In the genomic region with DNA sequence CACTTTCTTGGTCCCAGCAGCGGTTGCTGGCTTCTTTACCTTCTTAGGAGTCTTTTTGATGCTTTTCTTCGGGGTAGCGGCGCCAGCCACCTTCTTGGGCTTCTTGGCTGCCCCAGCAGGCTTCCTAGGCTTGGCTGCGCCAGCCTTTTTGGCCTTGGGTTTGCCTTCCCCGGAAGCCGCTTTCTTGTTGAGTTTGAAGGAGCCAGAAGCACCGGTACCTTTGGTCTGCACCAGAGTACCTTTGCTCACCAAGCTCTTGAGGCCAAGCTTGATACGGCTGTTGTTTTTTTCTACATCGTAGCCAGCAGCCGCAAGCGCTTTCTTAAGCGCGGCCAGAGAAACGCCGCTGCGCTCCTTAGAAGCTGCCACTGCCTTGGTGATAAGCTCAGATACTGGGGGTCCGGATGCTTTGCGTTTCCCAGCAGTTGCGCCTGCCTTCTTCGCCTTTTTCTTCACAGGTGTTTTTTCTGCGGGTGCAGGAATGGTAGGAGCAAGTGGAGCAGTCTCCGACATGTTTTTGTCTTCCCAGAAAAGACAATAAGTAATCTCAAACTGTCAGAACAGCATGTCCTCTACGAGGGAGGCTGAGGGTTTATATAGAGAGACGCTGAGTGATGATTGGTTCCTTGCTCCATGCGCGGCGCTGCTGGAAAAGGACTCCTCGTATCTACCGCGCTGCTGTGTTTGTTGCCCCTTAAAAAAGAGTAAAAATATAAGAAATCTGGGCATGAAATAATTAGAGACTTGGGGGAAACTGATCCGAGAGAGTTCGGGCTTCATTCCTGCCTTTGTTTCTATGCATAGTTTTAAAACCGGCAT, we compare ENCODE assay signal across 8 cellular contexts.
A peak's percentile ranks its signal among the peaks of the same experiment; 100 is the strongest.
DNase-seq lines count a peak whose midpoint lies in the region; TF ChIP-seq lines count a peak whose summit lies in the region.

No MANE protein-coding gene starts in this region.

- H3K27ac ChIP-seq in VCaP (peak overlapping the region; percentile 63), liver (ENCODE audit: low read depth in 1 of 2, low read length in 2 of 2) (peak overlapping the region; percentile 17 to 42)

- H3K36me3 ChIP-seq in liver (ENCODE audit: control insufficient read depth in 4 of 4, insufficient read depth in 3 of 4, low read depth in 1 of 4, low read length in 3 of 4), result no peaks in the 10 kb centered on the region

- TF ChIP-seq CTCF in GM12875 (IDR thresholded peaks at IDR 0.05; ENCODE audit: borderline replicate concordance, insufficient read depth, low read depth, low read length), result no peak
- no peak for TF ChIP-seq CTCF in VCaP (conservative IDR thresholded peaks at IDR 0.05)
- TF ChIP-seq CTCF in chondrocyte (IDR thresholded peaks at IDR 0.05), result peak; percentile 5
- no peak for TF ChIP-seq CTCF in liver (IDR thresholded peaks at IDR 0.05; ENCODE audit: low read depth, low read length, missing input control)

- no peak for TF ChIP-seq RAD21 in liver (IDR thresholded peaks at IDR 0.05)

- no peaks in the 10 kb centered on the region for H3K9me3 Mint-ChIP-seq in chondrocyte (ENCODE audit: low read depth)

- POLR2A ChIA-PET in HEK293T (lab: Yijun Ruan, JAX), result interaction anchor here (0.8 to 5.5 kb wide), 19 partner anchors 9 to 214 kb away, joined by 3 to 48 read pairs (median 11); a partner anchor contains a TSS

- WGBS in liver, result 4% methylated on average over 34 of the region's 34 CpGs

- no peaks in the 10 kb centered on the region for H3K36me3 Mint-ChIP-seq in chondrocyte (ENCODE audit: low read depth)

- peak overlapping the region; percentile 58 for H3K27ac Mint-ChIP-seq in chondrocyte (ENCODE audit: unreplicated experiment)

- H3K4me1 ChIP-seq in liver (ENCODE audit: control insufficient read depth in 4 of 4, insufficient read depth in 4 of 4, low read length in 3 of 4), result peaks cover 1 to 16% (median 13%) of the 10 kb centered on the region in 4 donors

- DNase-seq in HEK293T (ENCODE audit: extremely low spot score), result peak; percentile 72
- peak; percentile 93 for DNase-seq in NAMALWA (ENCODE audit: low spot score)
- DNase-seq in chondrocyte (ENCODE audit: low spot score), result no peak
- peak; percentile 43 for DNase-seq in stimulated activated CD8-positive, alpha-beta memory T cell treated with anti-CD3 and anti-CD28 coated beads, Interleukin-12 subunit alpha, Interleukin-12 subunit beta, amount 100 ng/mL, for 24 hours (ENCODE audit: extremely low read depth)
- no peak for DNase-seq in NCI-H1105 treated with DMSO at 0.1 percent for 48 hours (lab: John Stamatoyannopoulos, UW)

- peaks cover 0 to 5% (median 3%) of the 10 kb centered on the region in 4 donors for H3K9me3 ChIP-seq in liver (ENCODE audit: control insufficient read depth in 4 of 4, low read length in 3 of 4)

- H3K9ac ChIP-seq in liver (ENCODE audit: low read depth in 1 of 2, low read length in 2 of 2), result peak overlapping the region; percentile 10 to 41

- H3K27me3 Mint-ChIP-seq in chondrocyte (ENCODE audit: low read depth), result no peaks in the 10 kb centered on the region

- CTCF ChIA-PET in HEK293T (lab: Yijun Ruan, JAX), result interaction anchor here (1.2 kb wide), 1 partner anchor 15 kb away, joined by 4 read pairs; a partner anchor contains a TSS

- peak overlapping the region; percentile 73 for H3K4me3 Mint-ChIP-seq in chondrocyte (ENCODE audit: unreplicated experiment)

- peaks cover 23% of the 10 kb centered on the region for H3K4me1 Mint-ChIP-seq in chondrocyte (ENCODE audit: low read depth)

- peaks cover 0 to 7% (median 3%) of the 10 kb centered on the region in 4 donors for H3K27me3 ChIP-seq in liver (ENCODE audit: control insufficient read depth in 4 of 4, insufficient read depth in 4 of 4, low read length in 3 of 4)

- H3K4me3 ChIP-seq in GM12875 (ENCODE audit: low read depth, low read length) (peak overlapping the region; percentile 60), liver (ENCODE audit: low read depth in 1 of 3, low read length in 3 of 3) (peak overlapping the region; percentile 26 to 50 (median 50))

TF ChIP-seq in HEK293T, 16 proteins besides CTCF, POLR2A, EP300 and RAD21:
- TF ChIP-seq TARDBP (IDR thresholded peaks at IDR 0.05), result no peak
- TF ChIP-seq FOXM1 (IDR thresholded peaks at IDR 0.05; ENCODE audit: borderline replicate concordance), result no peak
- TF ChIP-seq PKNOX1 (IDR thresholded peaks at IDR 0.05), result peak; percentile 33
- no peak for TF ChIP-seq ELF4 (IDR thresholded peaks at IDR 0.05)
- TF ChIP-seq HDGF (IDR thresholded peaks at IDR 0.05; ENCODE audit: borderline replicate concordance), result no peak
- no peak for TF ChIP-seq FOXA1 (IDR thresholded peaks at IDR 0.05)
- TF ChIP-seq NFRKB (IDR thresholded peaks at IDR 0.05), result no peak
- TF ChIP-seq L3MBTL2 (conservative IDR thresholded peaks at IDR 0.05), result peak; percentile 82
- TF ChIP-seq ARNT (IDR thresholded peaks at IDR 0.05), result no peak
TF ChIP-seq in HEK293T: peak in this region for 2.

TF ChIP-seq in liver, 16 proteins besides CTCF, POLR2A, EP300 and RAD21:
- peak; percentile 45 for TF ChIP-seq SP1 (IDR thresholded peaks at IDR 0.05)
- TF ChIP-seq, protein P1, sequence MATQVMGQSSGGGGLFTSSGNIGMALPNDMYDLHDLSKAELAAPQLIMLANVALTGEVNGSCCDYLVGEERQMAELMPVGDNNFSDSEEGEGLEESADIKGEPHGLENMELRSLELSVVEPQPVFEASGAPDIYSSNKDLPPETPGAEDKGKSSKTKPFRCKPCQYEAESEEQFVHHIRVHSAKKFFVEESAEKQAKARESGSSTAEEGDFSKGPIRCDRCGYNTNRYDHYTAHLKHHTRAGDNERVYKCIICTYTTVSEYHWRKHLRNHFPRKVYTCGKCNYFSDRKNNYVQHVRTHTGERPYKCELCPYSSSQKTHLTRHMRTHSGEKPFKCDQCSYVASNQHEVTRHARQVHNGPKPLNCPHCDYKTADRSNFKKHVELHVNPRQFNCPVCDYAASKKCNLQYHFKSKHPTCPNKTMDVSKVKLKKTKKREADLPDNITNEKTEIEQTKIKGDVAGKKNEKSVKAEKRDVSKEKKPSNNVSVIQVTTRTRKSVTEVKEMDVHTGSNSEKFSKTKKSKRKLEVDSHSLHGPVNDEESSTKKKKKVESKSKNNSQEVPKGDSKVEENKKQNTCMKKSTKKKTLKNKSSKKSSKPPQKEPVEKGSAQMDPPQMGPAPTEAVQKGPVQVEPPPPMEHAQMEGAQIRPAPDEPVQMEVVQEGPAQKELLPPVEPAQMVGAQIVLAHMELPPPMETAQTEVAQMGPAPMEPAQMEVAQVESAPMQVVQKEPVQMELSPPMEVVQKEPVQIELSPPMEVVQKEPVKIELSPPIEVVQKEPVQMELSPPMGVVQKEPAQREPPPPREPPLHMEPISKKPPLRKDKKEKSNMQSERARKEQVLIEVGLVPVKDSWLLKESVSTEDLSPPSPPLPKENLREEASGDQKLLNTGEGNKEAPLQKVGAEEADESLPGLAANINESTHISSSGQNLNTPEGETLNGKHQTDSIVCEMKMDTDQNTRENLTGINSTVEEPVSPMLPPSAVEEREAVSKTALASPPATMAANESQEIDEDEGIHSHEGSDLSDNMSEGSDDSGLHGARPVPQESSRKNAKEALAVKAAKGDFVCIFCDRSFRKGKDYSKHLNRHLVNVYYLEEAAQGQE (IDR thresholded peaks at IDR 0.05), result peak; percentile 24
- TF ChIP-seq YY1 (IDR thresholded peaks at IDR 0.05), result peak; percentile 72
- TF ChIP-seq HNF4A (conservative IDR thresholded peaks at IDR 0.05), result no peak
- no peak for TF ChIP-seq HNF4G (IDR thresholded peaks at IDR 0.05)
- no peak for TF ChIP-seq NR2F2 (IDR thresholded peaks at IDR 0.05)

Comparison
In these comparisons a context has a peak if more than half of its experiments do, and no peak if none do; other contexts are left out.
1. DNase-seq: peak in HEK293T (single experiment), NAMALWA (single experiment) and stimulated activated CD8-positive, alpha-beta memory T cell treated with anti-CD3 and anti-CD28 coated beads, Interleukin-12 subunit alpha, Interleukin-12 subunit beta, amount 100 ng/mL, for 24 hours (single experiment); none in chondrocyte (single experiment) and NCI-H1105 treated with DMSO at 0.1 percent for 48 hours (single experiment).